1 cellular context compared by ENCODE assay signal in genomic region chr15:63439536-63440264, GRCh38.
TF ChIP-seq lines count a peak whose summit lies in the region.

No MANE protein-coding gene starts in this region.

TF ChIP-seq in K562, 482 proteins besides CTCF, POLR2A, EP300 and RAD21:
- TF ChIP-seq ZNF696 (CRISPR knock-in tag; conservative IDR thresholded peaks at IDR 0.05): no peak
- TF ChIP-seq ZKSCAN3 (CRISPR knock-in tag; IDR thresholded peaks at IDR 0.05): no peak
- no peak for TF ChIP-seq ZBTB9 (CRISPR knock-in tag; IDR thresholded peaks at IDR 0.05)
- TF ChIP-seq FUS (optimal IDR thresholded peaks at IDR 0.05; ENCODE audit: low read depth, low read length): no peak
- TF ChIP-seq CHD2 (IDR thresholded peaks at IDR 0.05; ENCODE audit: low read depth, low read length): no peak
- no peak for TF ChIP-seq CLOCK (CRISPR knock-in tag; IDR thresholded peaks at IDR 0.05; ENCODE audit: borderline replicate concordance)
- TF ChIP-seq NR2C1 (IDR thresholded peaks at IDR 0.05): no peak
- TF ChIP-seq NR2C1 (tag; IDR thresholded peaks at IDR 0.05): no peak
- no peak for TF ChIP-seq ETS1 (conservative IDR thresholded peaks at IDR 0.05; ENCODE audit: control insufficient read depth, low read depth, low read length)
- no peak for TF ChIP-seq KLF1 (tag; IDR thresholded peaks at IDR 0.05)
TF ChIP-seq in K562: peak in this region for 0.
